ENCODE assay signal across 19 cellular contexts in genomic region chr6:169246445-169246844, GRCh38. TPM values are rescaled to one million over a fixed set of nuclear protein-coding genes. Genes with fewer than 3 reads are reported as not detected.
"Had no signal": no experiment of that assay in that cellular context is flagged by ENCODE, and none has a peak within 500 bp of the region (broad histone marks: within the 10 kb centered on the region; RNA-seq: fewer than 3 reads in every experiment).

No MANE protein-coding gene starts in this region.

- H3K27ac ChIP-seq: esophagus squamous epithelium, heart left ventricle, neutrophil, ovary, spleen, testis, transverse colon had no signal

- DNase-seq: dermis blood vessel endothelial cell; esophagus squamous epithelium; foreskin melanocyte; hippocampal formation; mucosa of descending colon; naive thymus-derived CD8-positive, alpha-beta T cell; right cardiac atrium; spleen; stimulated activated CD4-positive, alpha-beta T cell treated with anti-CD3 and anti-CD28 coated beads, Interleukin-15, amount 100 ng/mL, for 24 hours; stimulated activated CD4-positive, alpha-beta T cell treated with anti-CD3 and anti-CD28 coated beads, Interleukin-1b, Interleukin-23, amount 100 ng/mL, for 48 hours; stimulated activated CD4-positive, alpha-beta T cell treated with anti-CD3 and anti-CD28 coated beads, Interleukin-4, amount 100 ng/mL, for 24 hours; testis; transverse colon had no signal

- H3K9me3 ChIP-seq: esophagus squamous epithelium, heart left ventricle, mucosa of descending colon, neutrophil, ovary, spleen, testis, transverse colon had no signal

- H3K27me3 ChIP-seq: ovary, testis had no signal

- H3K36me3 ChIP-seq: neutrophil, ovary, spleen, transverse colon had no signal

- ATAC-seq: left colon; mucosa of descending colon; naive thymus-derived CD8-positive, alpha-beta T cell; right cardiac atrium; stimulated activated memory B cell treated with anti-CD40 and anti-IgM and Interleukin-4, amounts not matched to agents 10 μg/mL and 1 μg/mL and 100 μg/mL, for 72 hours had no signal

- H3K4me3 ChIP-seq: esophagus squamous epithelium, heart left ventricle, mucosa of descending colon, ovary, spleen, testis, transverse colon had no signal

- H3K4me1 ChIP-seq: spleen, testis, transverse colon had no signal

RNA-seq across cellular contexts. Expression of gene THBS2, which starts 7.2 kb away (rescaled TPM):
- total RNA-seq: naive thymus-derived CD8-positive, alpha-beta T cell; progenitor cell of endocrine pancreas had no signal
